Comparison of ENCODE assay signal across 8 cellular contexts in the genomic region with DNA sequence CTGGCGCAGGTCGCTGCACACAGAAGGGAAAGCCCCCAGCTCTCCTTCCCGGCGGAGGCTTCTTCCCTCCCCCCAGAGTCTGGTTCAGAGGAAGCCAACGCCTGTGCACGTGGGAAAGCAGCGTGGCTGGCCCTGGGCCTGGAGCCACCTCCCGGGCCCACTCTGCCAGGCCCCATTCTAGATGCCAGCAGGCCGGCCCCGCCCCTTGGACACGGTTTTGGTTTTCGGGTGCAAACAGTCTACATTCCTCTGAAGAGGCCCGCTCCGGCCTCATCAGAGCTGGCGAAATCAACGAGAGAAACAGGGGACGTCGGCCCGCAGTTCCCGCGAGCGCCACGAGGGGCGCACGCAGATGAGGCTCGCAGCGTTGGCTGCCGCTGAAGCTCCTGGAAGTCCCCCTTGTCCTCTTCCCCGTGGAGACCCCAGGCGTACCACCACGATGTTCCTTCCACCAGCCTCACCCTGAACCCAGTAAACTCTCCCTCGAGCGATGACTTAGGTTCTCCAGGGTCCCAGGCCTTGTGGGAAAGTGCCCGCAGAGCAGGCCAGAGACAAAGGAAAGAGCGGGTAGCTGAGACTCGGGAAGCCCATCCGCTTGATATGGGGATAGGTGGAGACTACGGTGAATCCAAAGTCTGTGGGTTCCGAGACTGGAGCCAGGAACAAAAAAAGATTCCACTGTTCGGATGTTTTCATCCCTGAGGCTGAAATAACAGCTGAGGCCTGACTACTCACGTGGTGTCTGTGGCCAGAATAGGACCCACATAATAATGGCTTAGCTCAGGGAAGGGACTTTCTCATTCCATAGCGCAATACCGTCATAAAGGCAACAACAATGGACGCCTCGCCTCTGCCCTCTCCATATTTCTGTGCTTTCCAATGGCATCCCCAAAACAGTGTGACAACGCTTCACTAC.
A peak's percentile ranks its signal among the peaks of the same experiment; 100 is the strongest.
DNase-seq lines count a peak whose midpoint lies in the region; ATAC-seq and TF ChIP-seq lines count a peak whose summit lies in the region.

No MANE protein-coding gene starts in this region.

- peak; percentile 81 for TF ChIP-seq CTCF in epithelial cell of proximal tubule (conservative IDR thresholded peaks at IDR 0.05; ENCODE audit: low read depth, low read length)

- DNase-seq in Daoy (ENCODE audit: low read depth), result peak; percentile 81
- DNase-seq in LHCN-M2 (ENCODE audit: low read depth), result peak; percentile 16
- DNase-seq in activated CD8-positive, alpha-beta memory T cell treated with anti-CD3 and anti-CD28 coated beads, Interleukin-2, amount 50 U/mL, for 48 hours, result peak; percentile 89
- peak; percentile 43 for DNase-seq in epithelial cell of proximal tubule (ENCODE audit: low read depth)
- peak; percentile 75 for DNase-seq in mucosa of gallbladder (ENCODE audit: low spot score)
- peak; percentile 25 to 34 for DNase-seq in stimulated activated CD8-positive, alpha-beta memory T cell treated with anti-CD3 and anti-CD28 coated beads, Interleukin-7, amount 100 ng/mL, for 48 hours (ENCODE audit: extremely low read depth in 1 of 2, low read depth in 1 of 2)
- DNase-seq in SW 1271 (lab: John Stamatoyannopoulos, UW), result no peak

- peak overlapping the region; percentile 34 for H3K4me3 ChIP-seq in epithelial cell of proximal tubule (ENCODE audit: low read depth, low read length)

- ATAC-seq in GM21786 (IDR thresholded peaks at IDR 0.05; ENCODE audit: unreplicated experiment), result peak; percentile 80

Comparison
In these comparisons a context has a peak if more than half of its experiments do, and no peak if none do; other contexts are left out.
1. DNase-seq: peak in Daoy (single experiment), LHCN-M2 (single experiment), activated CD8-positive, alpha-beta memory T cell treated with anti-CD3 and anti-CD28 coated beads, Interleukin-2, amount 50 U/mL, for 48 hours (single experiment), epithelial cell of proximal tubule (single experiment), mucosa of gallbladder (single experiment) and stimulated activated CD8-positive, alpha-beta memory T cell treated with anti-CD3 and anti-CD28 coated beads, Interleukin-7, amount 100 ng/mL, for 48 hours (2 of 2); none in SW 1271 (0 of 2).